ENCODE assay signal across 2 cellular contexts in the genomic region with DNA sequence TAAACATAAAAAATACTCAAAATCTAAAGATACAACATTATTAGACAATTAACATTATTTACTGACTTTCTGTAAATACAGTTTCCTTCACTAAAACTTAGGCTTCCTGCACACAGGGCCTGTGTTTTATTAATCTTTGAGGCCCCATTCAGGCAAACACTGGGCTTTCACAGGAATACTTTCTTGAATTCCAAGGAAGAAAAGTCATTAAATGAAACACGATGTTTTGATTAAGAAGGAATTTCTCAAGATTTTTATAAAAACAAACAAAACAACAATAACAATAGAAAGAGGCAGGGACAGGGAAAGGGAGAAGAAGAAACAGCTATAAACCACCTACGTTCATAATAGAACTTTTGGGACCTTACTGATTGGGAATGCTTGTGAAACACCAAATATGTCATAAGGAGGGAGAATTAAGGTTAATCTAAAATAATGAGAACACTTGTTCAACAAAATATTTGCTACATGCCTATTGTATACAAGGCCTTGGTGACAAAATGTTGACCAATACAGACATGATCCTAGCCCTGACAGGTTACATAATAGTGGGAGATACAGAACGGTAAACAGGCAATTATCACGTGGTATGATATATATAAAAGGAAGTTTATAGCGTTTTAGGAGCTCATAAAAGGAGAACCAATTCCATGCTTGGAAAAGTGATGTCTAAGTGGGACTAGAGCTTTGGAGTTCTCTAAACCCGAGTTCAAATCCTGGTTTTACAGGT.
TF ChIP-seq lines count a peak whose summit lies in the region.

No MANE protein-coding gene starts in this region.

TF ChIP-seq in HEK293, 187 proteins besides CTCF, POLR2A, EP300 and RAD21 (continued from another document and continues in another):
- TF ChIP-seq, protein P1, sequence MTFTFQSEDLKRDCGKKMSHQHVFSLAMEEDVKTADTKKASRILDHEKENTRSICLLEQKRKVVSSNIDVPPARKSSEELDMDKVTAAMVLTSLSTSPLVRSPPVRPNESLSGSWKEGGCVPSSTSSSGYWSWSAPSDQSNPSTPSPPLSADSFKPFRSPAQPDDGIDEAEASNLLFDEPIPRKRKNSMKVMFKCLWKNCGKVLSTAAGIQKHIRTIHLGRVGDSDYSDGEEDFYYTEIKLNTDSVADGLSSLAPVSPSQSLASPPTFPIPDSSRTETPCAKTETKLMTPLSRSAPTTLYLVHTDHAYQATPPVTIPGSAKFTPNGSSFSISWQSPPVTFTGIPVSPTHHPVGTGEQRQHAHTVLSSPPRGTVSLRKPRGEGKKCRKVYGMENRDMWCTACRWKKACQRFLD (tag by site-specific recombination; IDR thresholded peaks at IDR 0.05), result no peak
- no peak for TF ChIP-seq KLF10 (tag by site-specific recombination; IDR thresholded peaks at IDR 0.05)
- no peak for TF ChIP-seq IKZF3 (tag by site-specific recombination; IDR thresholded peaks at IDR 0.05)
- TF ChIP-seq, protein P2, sequence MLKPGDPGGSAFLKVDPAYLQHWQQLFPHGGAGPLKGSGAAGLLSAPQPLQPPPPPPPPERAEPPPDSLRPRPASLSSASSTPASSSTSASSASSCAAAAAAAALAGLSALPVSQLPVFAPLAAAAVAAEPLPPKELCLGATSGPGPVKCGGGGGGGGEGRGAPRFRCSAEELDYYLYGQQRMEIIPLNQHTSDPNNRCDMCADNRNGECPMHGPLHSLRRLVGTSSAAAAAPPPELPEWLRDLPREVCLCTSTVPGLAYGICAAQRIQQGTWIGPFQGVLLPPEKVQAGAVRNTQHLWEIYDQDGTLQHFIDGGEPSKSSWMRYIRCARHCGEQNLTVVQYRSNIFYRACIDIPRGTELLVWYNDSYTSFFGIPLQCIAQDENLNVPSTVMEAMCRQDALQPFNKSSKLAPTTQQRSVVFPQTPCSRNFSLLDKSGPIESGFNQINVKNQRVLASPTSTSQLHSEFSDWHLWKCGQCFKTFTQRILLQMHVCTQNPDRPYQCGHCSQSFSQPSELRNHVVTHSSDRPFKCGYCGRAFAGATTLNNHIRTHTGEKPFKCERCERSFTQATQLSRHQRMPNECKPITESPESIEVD (tag by site-specific recombination; IDR thresholded peaks at IDR 0.05), result peak; percentile 52
- no peak for TF ChIP-seq ZNF561 (tag by site-specific recombination; IDR thresholded peaks at IDR 0.05; ENCODE audit: borderline replicate concordance)
- peak; percentile 36; the same call in 1 of the 2 replicates for TF ChIP-seq ZNF335 (tag by site-specific recombination; conservative IDR thresholded peaks at IDR 0.05)
- TF ChIP-seq ZNF426 (tag by site-specific recombination; IDR thresholded peaks at IDR 0.05), result no peak
- no peak for TF ChIP-seq ZNF571 (tag by site-specific recombination; IDR thresholded peaks at IDR 0.05)
- no peak for TF ChIP-seq ZNF785 (tag by site-specific recombination; IDR thresholded peaks at IDR 0.05)
- TF ChIP-seq FEZF1 (tag by site-specific recombination; IDR thresholded peaks at IDR 0.05), result no peak
- TF ChIP-seq ZNF747 (tag by site-specific recombination; IDR thresholded peaks at IDR 0.05), result no peak
- no peak for TF ChIP-seq ZNF639 (tag by site-specific recombination; IDR thresholded peaks at IDR 0.05)
- no peak for TF ChIP-seq ZNF791 (tag by site-specific recombination; IDR thresholded peaks at IDR 0.05)
- TF ChIP-seq ZNF585B (tag by site-specific recombination; IDR thresholded peaks at IDR 0.05), result peak; percentile 75
- TF ChIP-seq ZNF521 (tag by site-specific recombination; IDR thresholded peaks at IDR 0.05), result no peak
- no peak for TF ChIP-seq MZF1 (tag by site-specific recombination; IDR thresholded peaks at IDR 0.05; ENCODE audit: borderline replicate concordance)
- TF ChIP-seq ZNF449 (tag by site-specific recombination; IDR thresholded peaks at IDR 0.05), result no peak
- no peak for TF ChIP-seq SETDB1 (IDR thresholded peaks at IDR 0.05; ENCODE audit: insufficient read length, low read length)
- no peak for TF ChIP-seq ZNF513 (tag by site-specific recombination; IDR thresholded peaks at IDR 0.05)
- TF ChIP-seq OSR2 (tag by site-specific recombination; IDR thresholded peaks at IDR 0.05), result no peak

TF ChIP-seq in liver, 16 proteins besides CTCF, POLR2A, EP300 and RAD21 (continued from another document):
- TF ChIP-seq, protein P3, sequence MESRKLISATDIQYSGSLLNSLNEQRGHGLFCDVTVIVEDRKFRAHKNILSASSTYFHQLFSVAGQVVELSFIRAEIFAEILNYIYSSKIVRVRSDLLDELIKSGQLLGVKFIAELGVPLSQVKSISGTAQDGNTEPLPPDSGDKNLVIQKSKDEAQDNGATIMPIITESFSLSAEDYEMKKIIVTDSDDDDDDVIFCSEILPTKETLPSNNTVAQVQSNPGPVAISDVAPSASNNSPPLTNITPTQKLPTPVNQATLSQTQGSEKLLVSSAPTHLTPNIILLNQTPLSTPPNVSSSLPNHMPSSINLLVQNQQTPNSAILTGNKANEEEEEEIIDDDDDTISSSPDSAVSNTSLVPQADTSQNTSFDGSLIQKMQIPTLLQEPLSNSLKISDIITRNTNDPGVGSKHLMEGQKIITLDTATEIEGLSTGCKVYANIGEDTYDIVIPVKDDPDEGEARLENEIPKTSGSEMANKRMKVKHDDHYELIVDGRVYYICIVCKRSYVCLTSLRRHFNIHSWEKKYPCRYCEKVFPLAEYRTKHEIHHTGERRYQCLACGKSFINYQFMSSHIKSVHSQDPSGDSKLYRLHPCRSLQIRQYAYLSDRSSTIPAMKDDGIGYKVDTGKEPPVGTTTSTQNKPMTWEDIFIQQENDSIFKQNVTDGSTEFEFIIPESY (IDR thresholded peaks at IDR 0.05), result no peak
